ENCODE assay signal across 1 cellular context in the genomic region with DNA sequence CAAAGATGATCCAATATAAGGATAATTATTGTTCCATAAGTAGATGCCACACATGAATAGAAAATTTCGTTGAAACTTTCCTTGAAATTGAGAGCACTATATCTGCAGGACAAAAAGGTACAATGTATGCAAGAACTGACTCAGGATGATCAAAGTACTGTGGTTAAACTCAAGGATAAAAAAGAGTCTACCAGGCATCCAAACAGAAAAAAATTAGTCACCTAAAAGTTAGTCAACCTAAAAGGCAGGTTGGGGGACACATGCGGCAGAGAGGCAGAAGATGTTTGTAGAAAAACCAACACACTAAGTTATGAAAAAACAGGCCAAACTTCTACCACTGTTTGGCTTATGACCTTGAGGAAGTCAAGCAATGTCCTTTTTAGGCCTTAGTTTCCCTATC.
TF ChIP-seq lines count a peak whose summit lies in the region.

No MANE protein-coding gene starts in this region.

TF ChIP-seq in GM12878, 131 proteins besides CTCF, POLR2A, EP300 and RAD21:
- TF ChIP-seq EED (IDR thresholded peaks at IDR 0.05; ENCODE audit: low read depth) (no peak), CREB1 (IDR thresholded peaks at IDR 0.05; ENCODE audit: low read depth) (no peak), ATF7 (IDR thresholded peaks at IDR 0.05; ENCODE audit: low read depth) (no peak), SUPT20H (IDR thresholded peaks at IDR 0.05; ENCODE audit: borderline replicate concordance, control insufficient read depth, low read depth, low read length) (no peak), FOS (IDR thresholded peaks at IDR 0.05; ENCODE audit: borderline replicate concordance, extremely low read depth, insufficient read length) (no peak), KAT2A (conservative IDR thresholded peaks at IDR 0.05; ENCODE audit: control insufficient read depth, low read depth, low read length) (no peak), YY1 (IDR thresholded peaks at IDR 0.05; ENCODE audit: low read depth, low read length) (no peak), RBBP5 (conservative IDR thresholded peaks at IDR 0.05) (no peak), DPF2 (IDR thresholded peaks at IDR 0.05) (no peak), ZNF384 (IDR thresholded peaks at IDR 0.05; ENCODE audit: borderline replicate concordance, low read depth, low read length) (no peak), NR2C1 (IDR thresholded peaks at IDR 0.05) (no peak), GATAD2B (conservative IDR thresholded peaks at IDR 0.05; ENCODE audit: low read depth) (no peak), ZNF274 (IDR thresholded peaks at IDR 0.05; ENCODE audit: insufficient read depth, insufficient read length) (no peak), TBL1XR1 (IDR thresholded peaks at IDR 0.05; ENCODE audit: low read depth, low read length) (no peak)
- TF ChIP-seq, protein P1, sequence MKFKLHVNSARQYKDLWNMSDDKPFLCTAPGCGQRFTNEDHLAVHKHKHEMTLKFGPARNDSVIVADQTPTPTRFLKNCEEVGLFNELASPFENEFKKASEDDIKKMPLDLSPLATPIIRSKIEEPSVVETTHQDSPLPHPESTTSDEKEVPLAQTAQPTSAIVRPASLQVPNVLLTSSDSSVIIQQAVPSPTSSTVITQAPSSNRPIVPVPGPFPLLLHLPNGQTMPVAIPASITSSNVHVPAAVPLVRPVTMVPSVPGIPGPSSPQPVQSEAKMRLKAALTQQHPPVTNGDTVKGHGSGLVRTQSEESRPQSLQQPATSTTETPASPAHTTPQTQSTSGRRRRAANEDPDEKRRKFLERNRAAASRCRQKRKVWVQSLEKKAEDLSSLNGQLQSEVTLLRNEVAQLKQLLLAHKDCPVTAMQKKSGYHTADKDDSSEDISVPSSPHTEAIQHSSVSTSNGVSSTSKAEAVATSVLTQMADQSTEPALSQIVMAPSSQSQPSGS (IDR thresholded peaks at IDR 0.05; ENCODE audit: low read length), result no peak
- TF ChIP-seq, protein P2, sequence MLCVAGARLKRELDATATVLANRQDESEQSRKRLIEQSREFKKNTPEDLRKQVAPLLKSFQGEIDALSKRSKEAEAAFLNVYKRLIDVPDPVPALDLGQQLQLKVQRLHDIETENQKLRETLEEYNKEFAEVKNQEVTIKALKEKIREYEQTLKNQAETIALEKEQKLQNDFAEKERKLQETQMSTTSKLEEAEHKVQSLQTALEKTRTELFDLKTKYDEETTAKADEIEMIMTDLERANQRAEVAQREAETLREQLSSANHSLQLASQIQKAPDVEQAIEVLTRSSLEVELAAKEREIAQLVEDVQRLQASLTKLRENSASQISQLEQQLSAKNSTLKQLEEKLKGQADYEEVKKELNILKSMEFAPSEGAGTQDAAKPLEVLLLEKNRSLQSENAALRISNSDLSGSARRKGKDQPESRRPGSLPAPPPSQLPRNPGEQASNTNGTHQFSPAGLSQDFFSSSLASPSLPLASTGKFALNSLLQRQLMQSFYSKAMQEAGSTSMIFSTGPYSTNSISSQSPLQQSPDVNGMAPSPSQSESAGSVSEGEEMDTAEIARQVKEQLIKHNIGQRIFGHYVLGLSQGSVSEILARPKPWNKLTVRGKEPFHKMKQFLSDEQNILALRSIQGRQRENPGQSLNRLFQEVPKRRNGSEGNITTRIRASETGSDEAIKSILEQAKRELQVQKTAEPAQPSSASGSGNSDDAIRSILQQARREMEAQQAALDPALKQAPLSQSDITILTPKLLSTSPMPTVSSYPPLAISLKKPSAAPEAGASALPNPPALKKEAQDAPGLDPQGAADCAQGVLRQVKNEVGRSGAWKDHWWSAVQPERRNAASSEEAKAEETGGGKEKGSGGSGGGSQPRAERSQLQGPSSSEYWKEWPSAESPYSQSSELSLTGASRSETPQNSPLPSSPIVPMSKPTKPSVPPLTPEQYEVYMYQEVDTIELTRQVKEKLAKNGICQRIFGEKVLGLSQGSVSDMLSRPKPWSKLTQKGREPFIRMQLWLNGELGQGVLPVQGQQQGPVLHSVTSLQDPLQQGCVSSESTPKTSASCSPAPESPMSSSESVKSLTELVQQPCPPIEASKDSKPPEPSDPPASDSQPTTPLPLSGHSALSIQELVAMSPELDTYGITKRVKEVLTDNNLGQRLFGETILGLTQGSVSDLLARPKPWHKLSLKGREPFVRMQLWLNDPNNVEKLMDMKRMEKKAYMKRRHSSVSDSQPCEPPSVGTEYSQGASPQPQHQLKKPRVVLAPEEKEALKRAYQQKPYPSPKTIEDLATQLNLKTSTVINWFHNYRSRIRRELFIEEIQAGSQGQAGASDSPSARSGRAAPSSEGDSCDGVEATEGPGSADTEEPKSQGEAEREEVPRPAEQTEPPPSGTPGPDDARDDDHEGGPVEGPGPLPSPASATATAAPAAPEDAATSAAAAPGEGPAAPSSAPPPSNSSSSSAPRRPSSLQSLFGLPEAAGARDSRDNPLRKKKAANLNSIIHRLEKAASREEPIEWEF (IDR thresholded peaks at IDR 0.05; ENCODE audit: insufficient replicate concordance, low read depth, low read length), result no peak
- TF ChIP-seq, protein P3, sequence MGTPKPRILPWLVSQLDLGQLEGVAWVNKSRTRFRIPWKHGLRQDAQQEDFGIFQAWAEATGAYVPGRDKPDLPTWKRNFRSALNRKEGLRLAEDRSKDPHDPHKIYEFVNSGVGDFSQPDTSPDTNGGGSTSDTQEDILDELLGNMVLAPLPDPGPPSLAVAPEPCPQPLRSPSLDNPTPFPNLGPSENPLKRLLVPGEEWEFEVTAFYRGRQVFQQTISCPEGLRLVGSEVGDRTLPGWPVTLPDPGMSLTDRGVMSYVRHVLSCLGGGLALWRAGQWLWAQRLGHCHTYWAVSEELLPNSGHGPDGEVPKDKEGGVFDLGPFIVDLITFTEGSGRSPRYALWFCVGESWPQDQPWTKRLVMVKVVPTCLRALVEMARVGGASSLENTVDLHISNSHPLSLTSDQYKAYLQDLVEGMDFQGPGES (IDR thresholded peaks at IDR 0.05), result no peak
- TF ChIP-seq, protein P4, sequence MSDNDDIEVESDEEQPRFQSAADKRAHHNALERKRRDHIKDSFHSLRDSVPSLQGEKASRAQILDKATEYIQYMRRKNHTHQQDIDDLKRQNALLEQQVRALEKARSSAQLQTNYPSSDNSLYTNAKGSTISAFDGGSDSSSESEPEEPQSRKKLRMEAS (IDR thresholded peaks at IDR 0.05; ENCODE audit: low read depth, low read length), result no peak
- TF ChIP-seq, protein P5, sequence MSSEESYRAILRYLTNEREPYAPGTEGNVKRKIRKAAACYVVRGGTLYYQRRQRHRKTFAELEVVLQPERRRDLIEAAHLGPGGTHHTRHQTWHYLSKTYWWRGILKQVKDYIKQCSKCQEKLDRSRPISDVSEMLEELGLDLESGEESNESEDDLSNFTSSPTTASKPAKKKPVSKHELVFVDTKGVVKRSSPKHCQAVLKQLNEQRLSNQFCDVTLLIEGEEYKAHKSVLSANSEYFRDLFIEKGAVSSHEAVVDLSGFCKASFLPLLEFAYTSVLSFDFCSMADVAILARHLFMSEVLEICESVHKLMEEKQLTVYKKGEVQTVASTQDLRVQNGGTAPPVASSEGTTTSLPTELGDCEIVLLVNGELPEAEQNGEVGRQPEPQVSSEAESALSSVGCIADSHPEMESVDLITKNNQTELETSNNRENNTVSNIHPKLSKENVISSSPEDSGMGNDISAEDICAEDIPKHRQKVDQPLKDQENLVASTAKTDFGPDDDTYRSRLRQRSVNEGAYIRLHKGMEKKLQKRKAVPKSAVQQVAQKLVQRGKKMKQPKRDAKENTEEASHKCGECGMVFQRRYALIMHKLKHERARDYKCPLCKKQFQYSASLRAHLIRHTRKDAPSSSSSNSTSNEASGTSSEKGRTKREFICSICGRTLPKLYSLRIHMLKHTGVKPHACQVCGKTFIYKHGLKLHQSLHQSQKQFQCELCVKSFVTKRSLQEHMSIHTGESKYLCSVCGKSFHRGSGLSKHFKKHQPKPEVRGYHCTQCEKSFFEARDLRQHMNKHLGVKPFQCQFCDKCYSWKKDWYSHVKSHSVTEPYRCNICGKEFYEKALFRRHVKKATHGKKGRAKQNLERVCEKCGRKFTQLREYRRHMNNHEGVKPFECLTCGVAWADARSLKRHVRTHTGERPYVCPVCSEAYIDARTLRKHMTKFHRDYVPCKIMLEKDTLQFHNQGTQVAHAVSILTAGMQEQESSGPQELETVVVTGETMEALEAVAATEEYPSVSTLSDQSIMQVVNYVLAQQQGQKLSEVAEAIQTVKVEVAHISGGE (CRISPR knock-in tag; IDR thresholded peaks at IDR 0.05), result no peak
TF ChIP-seq in GM12878: peak in this region for 0.
